Comparison of ENCODE assay signal across 8 cellular contexts in genomic region chr19:55580628-55581144, GRCh38. TPM values are rescaled to one million over a fixed set of nuclear protein-coding genes. Genes with fewer than 3 reads are reported as not detected.
DNase-seq lines count a peak whose midpoint lies in the region; ATAC-seq and TF ChIP-seq lines count a peak whose summit lies in the region.

TSS of gene ZNF579 (minus strand) at chr19:55580848. CDS start at chr19:55579639, 1,209 bp downstream.

- no peaks in the 10 kb centered on the region for H3F3A ChIP-seq in neural cell (ENCODE audit: insufficient read depth, low read length, poor library complexity, severe bottlenecking)

- H3K9me2 ChIP-seq in neural cell (ENCODE audit: insufficient read depth, low read length), result no peaks in the 10 kb centered on the region

- CTCF ChIA-PET in GM10248 (lab: Yijun Ruan, JAX), result interaction anchor here (0.6 to 1.7 kb wide), 3 partner anchors 26 to 77 kb away, joined by 3 to 8 read pairs (median 6); partner anchors contain the start of gene ZNF865

- peak within 1 kb of the TSS; percentile 61 for H2AFZ ChIP-seq in neural cell (ENCODE audit: low read depth, low read length)

- H4K20me1 ChIP-seq in neural cell (ENCODE audit: insufficient read depth), result no peaks in the 10 kb centered on the region

- peak within 1 kb of the TSS; percentile 98 for H3K9ac ChIP-seq in neural cell (ENCODE audit: low read length)

- no peak for ATAC-seq in GM18867 (IDR thresholded peaks at IDR 0.05; ENCODE audit: unreplicated experiment)

- TF ChIP-seq CTCF in GM10248 (IDR thresholded peaks at IDR 0.05; ENCODE audit: control extremely low read depth, extremely low read depth, low read depth, missing control alignments) (no peak), fibroblast of villous mesenchyme (IDR thresholded peaks at IDR 0.05; ENCODE audit: insufficient read depth, low read depth, low read length) (no peak), neural cell (IDR thresholded peaks at IDR 0.05; ENCODE audit: poor library complexity, severe bottlenecking) (no peak)

- H3K4me3 ChIP-seq in fibroblast of villous mesenchyme (ENCODE audit: low read depth, low read length) (peak within 1 kb of the TSS; percentile 88), neural cell (ENCODE audit: low read length) (peak within 1 kb of the TSS; percentile 94)

- H3K4me2 ChIP-seq in neural cell (ENCODE audit: low read length), result peak within 1 kb of the TSS; percentile 99

- no peak for TF ChIP-seq EP300 in neural cell (conservative IDR thresholded peaks at IDR 0.05; ENCODE audit: poor library complexity, severe bottlenecking)

- H3K27me3 ChIP-seq in neural cell (ENCODE audit: insufficient read depth, low read depth, low read length), result no peaks in the 10 kb centered on the region

- H3K79me2 ChIP-seq in neural cell (replicated peaks; ENCODE audit: insufficient read depth, low read length), result peaks cover 21% of the 10 kb centered on the region

- TF ChIP-seq RAD21 in neural cell (conservative IDR thresholded peaks at IDR 0.05), result no peak

- no peaks in the 10 kb centered on the region for H3K9me3 ChIP-seq in neural cell (ENCODE audit: low read length)

- peak within 1 kb of the TSS; percentile 81 for H3K27ac ChIP-seq in neural cell (ENCODE audit: low read length)

- POLR2A ChIA-PET in GM10248 (lab: Yijun Ruan, JAX), result no interaction called here

- DNase-seq in GM10248 (ENCODE audit: extremely low spot score) (peak; percentile 85), LoVo (ENCODE audit: low spot score) (peak; percentile 85), RPMI8226 (peak; percentile 91), fibroblast of villous mesenchyme (ENCODE audit: low read depth) (peak; percentile 86)
- peak; percentile 62 for DNase-seq in activated effector memory CD4-positive, alpha-beta T cell treated with Interleukin-2 at 50 U/mL for 16 hours
- DNase-seq in stimulated activated naive CD4-positive, alpha-beta T cell treated with Interleukin-2 at 50 U/mL for 16 hours (lab: John Stamatoyannopoulos, UW), result peak; percentile 73

- no peaks in the 10 kb centered on the region for H3K36me3 ChIP-seq in neural cell (ENCODE audit: insufficient read depth, low read length)

TF ChIP-seq in neural cell, 6 proteins besides CTCF, POLR2A, EP300 and RAD21:
- TF ChIP-seq TAF1 (IDR thresholded peaks at IDR 0.05; ENCODE audit: low read depth) (no peak), POLR2AphosphoS5 (IDR thresholded peaks at IDR 0.05) (peak; percentile 74), SMC3 (conservative IDR thresholded peaks at IDR 0.05; ENCODE audit: poor library complexity) (peak; percentile 4), EZH2 (IDR thresholded peaks at IDR 0.05; ENCODE audit: borderline replicate concordance, insufficient read depth, low read length, poor library complexity, severe bottlenecking) (no peak), MXI1 (conservative IDR thresholded peaks at IDR 0.05; ENCODE audit: poor library complexity, severe bottlenecking) (peak; percentile 39), REST (IDR thresholded peaks at IDR 0.05; ENCODE audit: borderline replicate concordance) (peak; percentile 4)

RNA-seq across cellular contexts. Expression of gene ZNF579, which starts in this region (rescaled TPM):
- 5.6 and 7.7 TPM in 2 replicates for total RNA-seq in fibroblast of villous mesenchyme
- 7.4 and 10.8 TPM in 2 replicates for polyA plus RNA-seq in neural cell
- polyA minus RNA-seq in neural cell, result 9.8 and 12.4 TPM in 2 replicates
